ENCODE assay signal across 27 cellular contexts in the genomic region with DNA sequence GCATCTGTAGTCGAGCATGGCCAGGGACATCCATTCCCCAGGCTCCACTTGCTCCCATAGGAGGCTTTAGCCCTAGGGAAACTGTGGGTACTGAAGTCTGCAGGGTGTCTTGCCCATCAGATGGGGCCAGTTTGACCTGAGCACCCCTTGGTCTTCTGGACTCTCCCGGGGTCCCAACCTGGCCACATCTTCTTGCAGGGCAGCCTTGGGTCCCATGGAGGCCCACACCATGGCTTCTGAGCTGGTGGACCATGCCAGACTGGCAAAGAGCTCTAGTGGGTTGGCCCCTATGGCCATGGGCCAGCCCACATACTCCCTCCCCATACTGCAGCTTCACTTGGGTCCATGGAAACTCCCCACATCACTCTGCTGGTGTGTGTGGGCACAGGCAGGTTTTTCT.
"Had no signal": no experiment of that assay in that cellular context is flagged by ENCODE, and none has a peak within 500 bp of the region (broad histone marks: within the 10 kb centered on the region; RNA-seq: fewer than 3 reads in every experiment).

No MANE protein-coding gene starts in this region.

- H3K4me1 Mint-ChIP-seq: stimulated activated memory B cell treated with anti-CD40 and anti-IgM and Interleukin-4, amounts not matched to agents 10 μg/mL and 1 μg/mL and 100 μg/mL, for 72 hours; stimulated activated naive B cell treated with anti-CD40 and anti-IgM and Interleukin-4, amounts not matched to agents 10 μg/mL and 1 μg/mL and 100 μg/mL, for 72 hours; stimulated activated naive CD8-positive, alpha-beta T cell treated with anti-CD3 and anti-CD28 coated beads, Interleukin-15, amount 100 ng/mL, for 72 hours had no signal

- H3K4me3 Mint-ChIP-seq: stimulated activated memory B cell treated with anti-CD40 and anti-IgM and Interleukin-4, amounts not matched to agents 10 μg/mL and 1 μg/mL and 100 μg/mL, for 72 hours; stimulated activated naive B cell treated with anti-CD40 and anti-IgM and Interleukin-4, amounts not matched to agents 10 μg/mL and 1 μg/mL and 100 μg/mL, for 72 hours; stimulated activated naive CD8-positive, alpha-beta T cell treated with anti-CD3 and anti-CD28 coated beads, Interleukin-15, amount 100 ng/mL, for 72 hours; stimulated activated naive CD8-positive, alpha-beta T cell treated with anti-CD3 and anti-CD28 coated beads, Interleukin-15, Interleukin-2, amounts not matched to agents 100 ng/mL and 50 ng/mL, for 24 hours; type B pancreatic cell had no signal

- H3K36me3 Mint-ChIP-seq: stimulated activated memory B cell treated with anti-CD40 and anti-IgM and Interleukin-4, amounts not matched to agents 10 μg/mL and 1 μg/mL and 100 μg/mL, for 72 hours; stimulated activated naive B cell treated with anti-CD40 and anti-IgM and Interleukin-4, amounts not matched to agents 10 μg/mL and 1 μg/mL and 100 μg/mL, for 72 hours; type B pancreatic cell had no signal

- H3K27ac ChIP-seq: stomach, suprapubic skin, testis, thoracic aorta, thyroid gland, tibial artery, tibial nerve, transverse colon, upper lobe of left lung, uterus, vagina had no signal

- DNase-seq: stimulated activated CD4-positive, alpha-beta T cell treated with anti-CD3 and anti-CD28 coated beads, Interleukin-2, amount 100 ng/mL, for 24 hours; stimulated activated CD4-positive, alpha-beta T cell treated with anti-CD3 and anti-CD28 coated beads, Interleukin-2, amount 100 ng/mL, for 48 hours; stimulated activated CD4-positive, alpha-beta T cell treated with anti-CD3 and anti-CD28 coated beads, Interleukin-4, amount 100 ng/mL, for 1 hour; stimulated activated CD4-positive, alpha-beta T cell treated with anti-CD3 and anti-CD28 coated beads, Interleukin-4, amount 100 ng/mL, for 24 hours; stimulated activated CD4-positive, alpha-beta T cell treated with anti-CD3 and anti-CD28 coated beads, Interleukin-4, amount 100 ng/mL, for 4 hours; stimulated activated CD8-positive, alpha-beta memory T cell treated with anti-CD3 and anti-CD28 coated beads, Interleukin-4, amount 100 ng/mL, for 48 hours; stimulated activated naive B cell treated with anti-CD40 and anti-IgM and Interleukin-4, amounts not matched to agents 10 μg/mL and 1 μg/mL and 100 μg/mL, for 72 hours; stimulated activated naive CD4-positive, alpha-beta T cell; stimulated activated naive CD4-positive, alpha-beta T cell treated with Interleukin-2 at 50 U/mL for 16 hours; stimulated activated naive CD8-positive, alpha-beta T cell treated with anti-CD3 and anti-CD28 coated beads, Interleukin-15, amount 100 ng/mL, for 72 hours; stimulated activated naive CD8-positive, alpha-beta T cell treated with anti-CD3 and anti-CD28 coated beads, Interleukin-15, Interleukin-2, amounts not matched to agents 100 U/mL and 50 U/mL, for 24 hours; stomach; substantia nigra; testis; thyroid gland; tibial artery; transverse colon; trophoblast cell; uterus had no signal

- H3K27ac Mint-ChIP-seq: stimulated activated memory B cell treated with anti-CD40 and anti-IgM and Interleukin-4, amounts not matched to agents 10 μg/mL and 1 μg/mL and 100 μg/mL, for 72 hours; stimulated activated naive B cell treated with anti-CD40 and anti-IgM and Interleukin-4, amounts not matched to agents 10 μg/mL and 1 μg/mL and 100 μg/mL, for 72 hours; stimulated activated naive CD8-positive, alpha-beta T cell treated with anti-CD3 and anti-CD28 coated beads, Interleukin-15, amount 100 ng/mL, for 72 hours; stimulated activated naive CD8-positive, alpha-beta T cell treated with anti-CD3 and anti-CD28 coated beads, Interleukin-15, Interleukin-2, amounts not matched to agents 100 ng/mL and 50 ng/mL, for 24 hours; type B pancreatic cell had no signal

- H3K36me3 ChIP-seq: stomach, suprapubic skin, thoracic aorta, thyroid gland, tibial artery, tibial nerve, transverse colon, upper lobe of left lung, uterus, vagina had no signal

- H3K27me3 ChIP-seq: stomach, suprapubic skin, testis, thyroid gland, tibial nerve, transverse colon, upper lobe of left lung, uterus, vagina had no signal

- H3K4me1 ChIP-seq: stomach, suprapubic skin, testis, thyroid gland, tibial artery, tibial nerve, transverse colon, upper lobe of left lung, uterus, vagina had no signal

- ATAC-seq: stimulated activated memory B cell treated with anti-CD40 and anti-IgM and Interleukin-4, amounts not matched to agents 10 μg/mL and 1 μg/mL and 100 μg/mL, for 72 hours; stimulated activated naive B cell treated with anti-CD40 and anti-IgM and Interleukin-4, amounts not matched to agents 10 μg/mL and 1 μg/mL and 100 μg/mL, for 72 hours; stimulated activated naive CD8-positive, alpha-beta T cell treated with anti-CD3 and anti-CD28 coated beads, Interleukin-15, amount 100 ng/mL, for 72 hours; stimulated activated naive CD8-positive, alpha-beta T cell treated with anti-CD3 and anti-CD28 coated beads, Interleukin-15, Interleukin-2, amounts not matched to agents 100 U/mL and 50 U/mL, for 24 hours had no signal

- H3K9me3 ChIP-seq: stomach, suprapubic skin, testis, thoracic aorta, thyroid gland, tibial artery, tibial nerve, transverse colon, upper lobe of left lung, uterus, vagina had no signal

- H3K4me3 ChIP-seq: stomach, suprapubic skin, testis, thoracic aorta, thyroid gland, tibial artery, tibial nerve, transverse colon, upper lobe of left lung, uterus, vagina had no signal

- H3K9me3 Mint-ChIP-seq: type B pancreatic cell had no signal
